ENCODE assay signal across 17 cellular contexts in the genomic region with DNA sequence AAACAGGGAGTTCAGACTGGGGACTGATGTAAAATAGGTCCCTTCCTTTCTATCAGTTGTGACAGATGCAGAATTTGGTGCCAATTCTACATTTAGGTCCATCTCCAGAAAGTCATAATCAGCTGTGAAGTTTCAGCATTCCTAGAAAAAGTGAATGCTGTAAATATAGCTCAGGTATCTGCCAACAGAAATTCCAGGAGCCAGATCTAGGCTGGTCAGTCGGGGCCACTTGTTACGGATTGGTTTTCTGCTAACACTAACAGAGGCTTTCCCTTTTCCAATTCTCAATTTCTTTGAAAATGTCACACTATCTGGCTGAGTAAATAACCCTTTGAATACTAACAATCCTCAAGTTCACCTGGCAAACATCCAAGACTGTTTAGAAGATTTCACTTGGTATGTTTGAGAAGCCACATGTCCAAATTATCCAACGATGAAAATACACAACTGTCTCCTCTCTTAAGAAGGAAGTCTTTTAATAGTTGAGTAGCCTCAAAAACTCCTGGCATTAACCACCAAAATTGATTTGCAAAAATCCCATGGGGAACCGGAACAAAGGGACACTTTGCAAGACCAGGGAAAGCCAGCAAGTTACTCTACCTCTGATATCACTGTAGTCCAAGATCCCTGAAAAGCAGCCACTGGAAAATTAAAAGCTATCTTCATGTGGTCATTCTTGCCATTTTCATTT.
DNase-seq lines count a peak whose midpoint lies in the region; ATAC-seq lines count a peak whose summit lies in the region.
"Had no signal": no experiment of that assay in that cellular context is flagged by ENCODE, and none has a peak within 500 bp of the region (broad histone marks: within the 10 kb centered on the region; RNA-seq: fewer than 3 reads in every experiment).

No MANE protein-coding gene starts in this region.

- peak; percentile 40 for ATAC-seq in left ventricle myocardium superior
- ATAC-seq in HG03039 (IDR thresholded peaks at IDR 0.05; ENCODE audit: unreplicated experiment), result no peak
- ATAC-seq in HG03196 (IDR thresholded peaks at IDR 0.05; ENCODE audit: unreplicated experiment), result no peak
- ATAC-seq: activated naive CD4-positive, alpha-beta T cell treated with anti-CD3 and anti-CD28 coated beads, Interleukin-2, amount 50 U/mL, for 72 hours; body of pancreas; mucosa of descending colon; stimulated activated effector memory CD8-positive, alpha-beta T cell treated with anti-CD3 and anti-CD28 coated beads, Interleukin-12 subunit alpha, Interleukin-12 subunit beta, amount 100 ng/mL, for 72 hours had no signal

- peak; percentile 36 for DNase-seq in DMS79 (lab: John Stamatoyannopoulos, UW)
- DNase-seq in NCI-H1105 treated with DMSO at 0.1 percent for 48 hours (lab: John Stamatoyannopoulos, UW), result peak; percentile 69
- peak; percentile 66 for DNase-seq in NCI-H69 (lab: John Stamatoyannopoulos, UW)
- no peak for DNase-seq in left ventricle myocardium superior
- DNase-seq in ACHN, result no peak
- DNase-seq: activated CD8-positive, alpha-beta memory T cell treated with anti-CD3 and anti-CD28 coated beads for 24 hours; body of pancreas; mucosa of descending colon; NCI-H2081 treated with DMSO at 0.1 percent for 48 hours; OCI-M1; SK-N-SH; stimulated activated CD4-positive, alpha-beta T cell treated with anti-CD3 and anti-CD28 coated beads, Interleukin-15, amount 100 ng/mL, for 24 hours; T-helper 9 cell had no signal

- in situ Hi-C loops in ACHN (cut with HindIII; ENCODE audit: low pct_ligation_motif_present, low pct_unique_long_range_greater_than_20kb, low sequenced_read_pairs), result no loop called here

- intact Hi-C loops in left ventricle myocardium superior (cut with micrococcal nuclease), result no loop called here

Comparison
In these comparisons a context has a peak if more than half of its experiments do, and no peak if none do; other contexts are left out.
1. DNase-seq: peak in DMS79 (single experiment), NCI-H1105 treated with DMSO at 0.1 percent for 48 hours (single experiment) and NCI-H69 (single experiment); none in left ventricle myocardium superior (single experiment) and ACHN (single experiment).